In genomic region chr6:28943223-28943556, GRCh38 we compare ENCODE assay signal across 8 cellular contexts. TPM values are rescaled to one million over a fixed set of nuclear protein-coding genes. Genes with fewer than 3 reads are reported as not detected.
DNase-seq lines count a peak whose midpoint lies in the region; ATAC-seq, FAIRE-seq and TF ChIP-seq lines count a peak whose summit lies in the region.

No MANE protein-coding gene starts in this region.

- FAIRE-seq in K562 (lab: Jason Lieb, UNC), result no peak

- H3K9me1 ChIP-seq in K562 (ENCODE audit: control insufficient read depth, insufficient read depth, low read length), result no peaks in the 10 kb centered on the region

- H3K9me3 ChIP-seq in BLaER1 treated with 17β-estradiol and CSF1 and Interleukin-3, amounts not matched to agents 10 nM and 100 nM (replicated peaks in 1 of 11), result no peaks in the 10 kb centered on the region
- H3K9me3 ChIP-seq in HUES6 (ENCODE audit: control insufficient read depth, insufficient read depth, low read depth, low read length) (no peaks in the 10 kb centered on the region), K562 (replicated peaks; ENCODE audit: control insufficient read depth, insufficient read depth, low read depth, low read length) (no peaks in the 10 kb centered on the region)

- H4K20me1 ChIP-seq in BLaER1 treated with 17β-estradiol and CSF1 and Interleukin-3, amounts not matched to agents 10 nM and 100 nM, result no peaks in the 10 kb centered on the region
- no peaks in the 10 kb centered on the region for H4K20me1 ChIP-seq in K562 (replicated peaks; ENCODE audit: control insufficient read depth, insufficient read depth, low read length)

- peak overlapping the region; percentile 97 for H2AFZ ChIP-seq in K562 (ENCODE audit: low read depth, low read length)

- TF ChIP-seq POLR2A in K562 (conservative IDR thresholded peaks at IDR 0.05), result peak; percentile 51; the same call in 1 of the 2 replicates

- DNase-seq in K562 (ENCODE audit: extremely low read depth in 1 of 4, low spot score in 3 of 4), result peak in 1 of 4 experiments; percentile 20
- DNase-seq in natural killer cell, result no peak
- no peak for DNase-seq in NCI-H226
- no peak for DNase-seq in DMS79 treated with DMSO at 0.1 percent for 48 hours (lab: John Stamatoyannopoulos, UW)
- no peak for DNase-seq in OCI-M1 (lab: John Stamatoyannopoulos, UW)

- ATAC-seq in K562 (no peak), natural killer cell (no peak), HG02840 (IDR thresholded peaks at IDR 0.05; ENCODE audit: low FRiP score, unreplicated experiment) (no peak)

- peak overlapping the region in 4 of 11 experiments; percentile 52 to 74 (median 66); a peak in 3 of 22 replicates for H3K27ac ChIP-seq in BLaER1 treated with 17β-estradiol and CSF1 and Interleukin-3, amounts not matched to agents 10 nM and 100 nM
- no peak overlapping the region for H3K27ac ChIP-seq in HUES6 (ENCODE audit: low read depth, low read length)
- H3K27ac ChIP-seq in K562 (ENCODE audit: extremely low read depth, low read depth, low read length), result peak overlapping the region; percentile 94

- TF ChIP-seq RAD21 in K562 (CRISPR knock-in tag; conservative IDR thresholded peaks at IDR 0.05 in 1 of 2, IDR thresholded peaks at IDR 0.05 in 1 of 2), result no peak

- H3K4me2 ChIP-seq in BLaER1 treated with 17β-estradiol and CSF1 and Interleukin-3, amounts not matched to agents 10 nM and 100 nM, result peak overlapping the region; percentile 62 to 88 (median 78)
- H3K4me2 ChIP-seq in K562 (ENCODE audit: insufficient read depth, low read length), result peak overlapping the region; percentile 99

- no peak for TF ChIP-seq CTCF in K562 (IDR thresholded peaks at IDR 0.05 in 2 of 3, conservative IDR thresholded peaks at IDR 0.05 in 1 of 3; ENCODE audit: insufficient read depth in 2 of 3, low read depth in 1 of 3, low read length in 3 of 3)
- no peak for TF ChIP-seq CTCF in natural killer cell (IDR thresholded peaks at IDR 0.05)

- no TSS peak for BruUV-seq in K562 (replicated peaks; lab: Mats Ljungman, UMichigan)

- H3K79me2 ChIP-seq in K562 (ENCODE audit: control insufficient read depth, insufficient read depth, low read length), result no peaks in the 10 kb centered on the region

- H3K36me3 ChIP-seq in BLaER1 treated with 17β-estradiol and CSF1 and Interleukin-3, amounts not matched to agents 10 nM and 100 nM, result no peaks in the 10 kb centered on the region
- no peaks in the 10 kb centered on the region for H3K36me3 ChIP-seq in HUES6 (ENCODE audit: control insufficient read depth, insufficient read depth, low read length)
- H3K36me3 ChIP-seq in K562 (ENCODE audit: control insufficient read depth, insufficient read depth, low read length), result no peaks in the 10 kb centered on the region

- POLR2A ChIA-PET in K562 (lab: Yijun Ruan, JAX), result interaction anchor here (0.6 to 2.2 kb wide), 3 partner anchors 47 to 1614 kb away, joined by 3 to 8 read pairs (median 3); partner anchors contain the start of gene PRR3

- H3K4me3 Mint-ChIP-seq in natural killer cell, result peak overlapping the region; percentile 99

- no peak for TF ChIP-seq EP300 in K562 (IDR thresholded peaks at IDR 0.05; ENCODE audit: low read length)

- peaks cover 0 to 7% of the 10 kb centered on the region in 2 donors for H3K27me3 Mint-ChIP-seq in natural killer cell (ENCODE audit: low read depth in 2 of 2)

- H3K4me1 ChIP-seq in BLaER1 treated with 17β-estradiol and CSF1 and Interleukin-3, amounts not matched to agents 10 nM and 100 nM, result peaks cover 19 to 38% (median 32%) of the 10 kb centered on the region in 10 experiments
- H3K4me1 ChIP-seq in HUES6 (ENCODE audit: control insufficient read depth, insufficient read depth, low read length) (0 out of 2 replicates have a peak, but pooled peaks cover 6% of the 10 kb centered on the region), K562 (replicated peaks in 1 of 2; ENCODE audit: control insufficient read depth in 2 of 2, insufficient read depth in 2 of 2, low read length in 2 of 2) (peaks cover 10 to 38% of the 10 kb centered on the region in 2 experiments; a peak in 3 of 5 replicates)

- CTCF ChIA-PET in K562 (lab: Yijun Ruan, JAX; ENCODE audit: low intra/inter-chr PET ratio), result interaction anchor here (0.6 to 1.7 kb wide), 4 partner anchors 39 to 105 kb away, joined by 4 to 6 read pairs (median 5); no protein-coding TSS in a partner anchor

- intact Hi-C loops in K562 (cut with micrococcal nuclease) (loop anchor here (1.0 to 5.0 kb wide), 5 partner anchors 38 to 689 kb away; partner anchors contain the start of gene GABBR1), natural killer cell (cut with micrococcal nuclease) (loop anchor here (5.0 kb wide), 1 partner anchor 1051 kb away; a partner anchor contains a TSS)

- peak overlapping the region; percentile 53 to 73 (median 64); a peak in 18 of 20 replicates for H3K4me3 ChIP-seq in BLaER1 treated with 17β-estradiol and CSF1 and Interleukin-3, amounts not matched to agents 10 nM and 100 nM
- H3K4me3 ChIP-seq in HUES6 (ENCODE audit: low read depth, low read length) (peak overlapping the region; percentile 75), K562 (peak overlapping the region; percentile 63)

- peaks cover 48 to 51% of the 10 kb centered on the region in 2 donors for H3K4me1 Mint-ChIP-seq in natural killer cell

- 3% methylated on average over 6 of the region's 6 CpGs for WGBS in K562 (ENCODE audit: insufficient coverage, low coverage, missing lambda C conversion rate)

- in situ Hi-C loops in K562 (cut with MboI), result no loop called here

- peak overlapping the region in 6 of 11 experiments; percentile 63 to 80 (median 74); a peak in 7 of 22 replicates for H3K9ac ChIP-seq in BLaER1 treated with 17β-estradiol and CSF1 and Interleukin-3, amounts not matched to agents 10 nM and 100 nM
- H3K9ac ChIP-seq in HUES6 (ENCODE audit: low read length), result no peak overlapping the region
- H3K9ac ChIP-seq in K562 (ENCODE audit: insufficient read depth in 1 of 2, low read depth in 2 of 2, low read length in 2 of 2), result peak overlapping the region; percentile 92 to 94

- H3K36me3 Mint-ChIP-seq in natural killer cell, result peaks cover 8% of the 10 kb centered on the region

- peak overlapping the region; percentile 91 to 98 for H3K27ac Mint-ChIP-seq in natural killer cell

- no peaks in the 10 kb centered on the region for H3K9me3 Mint-ChIP-seq in natural killer cell

- no peaks in the 10 kb centered on the region for H3K27me3 ChIP-seq in BLaER1 treated with 17β-estradiol and CSF1 and Interleukin-3, amounts not matched to agents 10 nM and 100 nM
- H3K27me3 ChIP-seq in HUES6 (ENCODE audit: control insufficient read depth, insufficient read depth, low read length) (no peaks in the 10 kb centered on the region), K562 (ENCODE audit: control insufficient read depth in 2 of 2, insufficient read depth in 2 of 2, low read length in 2 of 2) (no peaks in the 10 kb centered on the region)

TF ChIP-seq in K562, 482 proteins besides CTCF, POLR2A, EP300 and RAD21 (continues in another document):
- TF ChIP-seq FOSL1 (tag; conservative IDR thresholded peaks at IDR 0.05), result peak; percentile 17; the same call in 1 of the 2 replicates
- TF ChIP-seq, protein P1, sequence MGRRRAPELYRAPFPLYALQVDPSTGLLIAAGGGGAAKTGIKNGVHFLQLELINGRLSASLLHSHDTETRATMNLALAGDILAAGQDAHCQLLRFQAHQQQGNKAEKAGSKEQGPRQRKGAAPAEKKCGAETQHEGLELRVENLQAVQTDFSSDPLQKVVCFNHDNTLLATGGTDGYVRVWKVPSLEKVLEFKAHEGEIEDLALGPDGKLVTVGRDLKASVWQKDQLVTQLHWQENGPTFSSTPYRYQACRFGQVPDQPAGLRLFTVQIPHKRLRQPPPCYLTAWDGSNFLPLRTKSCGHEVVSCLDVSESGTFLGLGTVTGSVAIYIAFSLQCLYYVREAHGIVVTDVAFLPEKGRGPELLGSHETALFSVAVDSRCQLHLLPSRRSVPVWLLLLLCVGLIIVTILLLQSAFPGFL (CRISPR knock-in tag; IDR thresholded peaks at IDR 0.05), result peak; percentile 36; the same call in 1 of the 2 replicates
- TF ChIP-seq, protein P2, sequence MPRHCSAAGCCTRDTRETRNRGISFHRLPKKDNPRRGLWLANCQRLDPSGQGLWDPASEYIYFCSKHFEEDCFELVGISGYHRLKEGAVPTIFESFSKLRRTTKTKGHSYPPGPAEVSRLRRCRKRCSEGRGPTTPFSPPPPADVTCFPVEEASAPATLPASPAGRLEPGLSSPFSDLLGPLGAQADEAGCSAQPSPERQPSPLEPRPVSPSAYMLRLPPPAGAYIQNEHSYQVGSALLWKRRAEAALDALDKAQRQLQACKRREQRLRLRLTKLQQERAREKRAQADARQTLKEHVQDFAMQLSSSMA (CRISPR knock-in tag; IDR thresholded peaks at IDR 0.05), result no peak
- TF ChIP-seq CHD4 (IDR thresholded peaks at IDR 0.05; ENCODE audit: insufficient read depth, insufficient replicate concordance, low read depth, low read length, poor library complexity, severe bottlenecking), result peak; percentile 19
- no peak for TF ChIP-seq ZNF561 (CRISPR knock-in tag; conservative IDR thresholded peaks at IDR 0.05)

RNA-seq across cellular contexts. Expression of gene TRIM27, which starts 19.4 kb away (rescaled TPM):
- total RNA-seq in K562 (2011; cell fraction: chromatin; rRNA removed; ENCODE audit: low replicate concordance), result 367 and 380 TPM in 2 replicates
- 219 and 229 TPM in 2 replicates for total RNA-seq in K562 (2011; cell fraction: nucleolus; rRNA removed)
- 317 and 452 TPM in 2 replicates for total RNA-seq in K562 (2011; cell fraction: nucleoplasm; rRNA removed)
- total RNA-seq in K562 (2014; rRNA removed), result 145 and 157 TPM in 2 replicates
- 126 and 129 TPM in 2 replicates for total RNA-seq in K562 (2014; rRNA removed; fragmentation: Illumina TruSeq; extraction: Trizol)
- 141 and 156 TPM in 2 replicates for total RNA-seq in K562 (2015; rRNA removed; fragmentation: Illumina TruSeq; extraction: Trizol)
- total RNA-seq in K562 (2021), result 122 and 127 TPM in 2 replicates
- polyA plus RNA-seq in K562 (2011; rRNA removed), result 206 and 235 TPM in 2 replicates
- polyA plus RNA-seq in K562 (2011; cell fraction: cytosol; rRNA removed), result 186 and 195 TPM in 2 replicates
- 387 and 419 TPM in 2 replicates for polyA plus RNA-seq in K562 (2011; cell fraction: nucleus; rRNA removed)
- 101 and 114 TPM in 2 replicates for polyA plus RNA-seq in K562 (2012)
- polyA plus RNA-seq in K562 (2014; fragmentation: Illumina TruSeq; extraction: Trizol), result 90.9 and 99.7 TPM in 2 replicates
- polyA plus RNA-seq in K562 (2014; fragmentation: Nextera tagmentation; extraction: Ambion mirVana), result 10 to 100 TPM; 37.7 to 49.6 TPM
- 118 TPM in 2 replicates for polyA plus RNA-seq in K562 (2014; rRNA removed)
- polyA minus RNA-seq in K562 (2011; rRNA and poly(A)+ RNA removed), result 250 and 288 TPM in 2 replicates
- 93.5 and 114 TPM in 2 replicates for polyA minus RNA-seq in K562 (2011; cell fraction: cytosol; rRNA and poly(A)+ RNA removed)
- polyA minus RNA-seq in K562 (2011; cell fraction: nucleus; rRNA and poly(A)+ RNA removed), result 159 and 183 TPM in 2 replicates
- 10 to 100 TPM; 19.3 to 33.6 (median 25.1) TPM for total RNA-seq in natural killer cell
